9 cellular contexts compared by ENCODE assay signal in genomic region chr2:202831241-202831997, GRCh38. TPM values are rescaled to one million over a fixed set of nuclear protein-coding genes. Genes with fewer than 3 reads are reported as not detected.
A peak's percentile ranks its signal among the peaks of the same experiment; 100 is the strongest.
DNase-seq lines count a peak whose midpoint lies in the region; ATAC-seq, FAIRE-seq and TF ChIP-seq lines count a peak whose summit lies in the region.
"Had no signal": no experiment of that assay in that cellular context is flagged by ENCODE, and none has a peak within 500 bp of the region (broad histone marks: within the 10 kb centered on the region; RNA-seq: fewer than 3 reads in every experiment).

No MANE protein-coding gene starts in this region.

- FAIRE-seq in TTC549 (lab: Jason Lieb, UNC): peak; percentile 79

- POLR2A ChIA-PET in BJ (lab: Charles Lee): no interaction called here

- DNase-seq in BJ (ENCODE audit: low read depth) (no peak), NCI-H146 treated with DMSO at 0.1 percent for 48 hours (lab: John Stamatoyannopoulos, UW; ENCODE audit: unreplicated experiment) (peak; percentile 26), dedifferentiated amniotic fluid mesenchymal stem cell (ENCODE audit: extremely low spot score) (peak; percentile 54), medulla oblongata (ENCODE audit: extremely low spot score) (peak; percentile 56), thoracic aorta (ENCODE audit: low spot score) (no peak), KG1 (lab: John Stamatoyannopoulos, UW) (no peak)

- CTCF ChIA-PET in BJ (lab: Yijun Ruan, JAX): interaction anchor here (1.1 to 1.7 kb wide), 3 partner anchors 25 to 983 kb away, joined by 3 to 4 read pairs (median 3); no protein-coding TSS in a partner anchor

- H3K4me3 ChIP-seq in BJ (ENCODE audit: low read depth, low read length) (no peak overlapping the region), thoracic aorta (no peak overlapping the region)
- H3K4me3 ChIP-seq: SJSA1 had no signal

- H3K36me3 ChIP-seq in BJ (ENCODE audit: control insufficient read depth, insufficient read depth, low read length) (no peaks in the 10 kb centered on the region), thoracic aorta (no peaks in the 10 kb centered on the region)
- H3K36me3 ChIP-seq: SJSA1 had no signal

- peak; percentile 72 for TF ChIP-seq CTCF in BJ (IDR thresholded peaks at IDR 0.05; ENCODE audit: insufficient read depth, low read depth, low read length)
- peak; percentile 45 for TF ChIP-seq CTCF in thoracic aorta (IDR thresholded peaks at IDR 0.05)

- peak; percentile 54 for ATAC-seq in GM18867 (IDR thresholded peaks at IDR 0.05; ENCODE audit: unreplicated experiment)
- peak; percentile 65 for ATAC-seq in thoracic aorta (ENCODE audit: insufficient number of reproducible peaks, low FRiP score, low read depth)

- H3K9me3 ChIP-seq in thoracic aorta: no peaks in the 10 kb centered on the region
- H3K9me3 ChIP-seq: SJSA1 had no signal

- no peak overlapping the region for H3K27ac ChIP-seq in thoracic aorta
- H3K27ac ChIP-seq: SJSA1 had no signal

- peaks cover 3 to 10% of the 10 kb centered on the region in 2 donors for H3K4me1 ChIP-seq in thoracic aorta (ENCODE audit: control insufficient read depth in 1 of 2, low read depth in 2 of 2)
- H3K4me1 ChIP-seq: SJSA1 had no signal

- no peaks in the 10 kb centered on the region for H3K27me3 ChIP-seq in BJ (ENCODE audit: control insufficient read depth, insufficient read depth, low read length)
- no peaks in the 10 kb centered on the region for H3K27me3 ChIP-seq in thoracic aorta (replicated peaks; ENCODE audit: insufficient read depth)
- H3K27me3 ChIP-seq: SJSA1 had no signal

RNA-seq across cellular contexts. Expression of gene ICA1L, which starts 40.1 kb away (rescaled TPM):
- 2.4 and 4.0 TPM in 2 replicates for polyA plus RNA-seq in BJ (2011; rRNA removed)
- 2.3 and 4.1 TPM in 2 replicates for polyA minus RNA-seq in BJ (2011; rRNA and poly(A)+ RNA removed)
- total RNA-seq in thoracic aorta: 10 to 100 TPM; 12.9 to 13.7 TPM

Comparison
In these comparisons a context has a peak if more than half of its experiments do, and no peak if none do; other contexts are left out.
1. DNase-seq: peak in NCI-H146 treated with DMSO at 0.1 percent for 48 hours (single experiment), dedifferentiated amniotic fluid mesenchymal stem cell (single experiment) and medulla oblongata (single experiment); none in BJ (single experiment), thoracic aorta (single experiment) and KG1 (single experiment).